ENCODE assay signal across 1 cellular context in genomic region chr22:27317156-27317555, GRCh38.
TF ChIP-seq lines count a peak whose summit lies in the region.

No MANE protein-coding gene starts in this region.

TF ChIP-seq in HCT116, 20 proteins besides CTCF, POLR2A, EP300 and RAD21 (continued from another document):
- TF ChIP-seq CEBPB (IDR thresholded peaks at IDR 0.05; ENCODE audit: low read depth), result no peak
- TF ChIP-seq SIN3A (IDR thresholded peaks at IDR 0.05; ENCODE audit: low read depth), result no peak
- TF ChIP-seq ZFX (IDR thresholded peaks at IDR 0.05), result no peak
- TF ChIP-seq EZH2phosphoT487 (IDR thresholded peaks at IDR 0.05; ENCODE audit: borderline replicate concordance), result no peak
- no peak for TF ChIP-seq EZH2 (IDR thresholded peaks at IDR 0.05)
- no peak for TF ChIP-seq YY1 (IDR thresholded peaks at IDR 0.05; ENCODE audit: extremely low read depth, insufficient replicate concordance, low read depth, low read length)
- no peak for TF ChIP-seq JUND (IDR thresholded peaks at IDR 0.05)
